ENCODE assay signal across 8 cellular contexts in the genomic region with DNA sequence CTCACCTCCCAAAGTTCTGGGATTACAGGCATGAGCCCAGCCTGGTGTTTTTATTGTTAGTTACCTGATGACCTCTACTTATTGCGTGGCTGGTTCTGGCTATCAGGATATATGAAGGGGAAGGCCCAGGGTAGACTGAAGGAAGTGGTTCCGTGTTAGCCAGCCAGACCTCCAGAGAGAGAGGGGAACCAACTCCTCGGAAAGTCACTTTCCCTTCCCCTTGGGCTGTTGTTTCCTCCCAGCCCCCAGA. TPM values are rescaled to one million over a fixed set of nuclear protein-coding genes. Genes with fewer than 3 reads are reported as not detected.
DNase-seq lines count a peak whose midpoint lies in the region; ATAC-seq, FAIRE-seq and TF ChIP-seq lines count a peak whose summit lies in the region.
"Had no signal": no experiment of that assay in that cellular context is flagged by ENCODE, and none has a peak within 500 bp of the region (broad histone marks: within the 10 kb centered on the region; RNA-seq: fewer than 3 reads in every experiment).

No MANE protein-coding gene starts in this region.

- peak overlapping the region in 14 of 21 experiments; percentile 6 to 99 (median 92) for H3K27ac ChIP-seq in skin epidermis

- no peak for FAIRE-seq in H54 (lab: Jason Lieb, UNC)

- no peak for TF ChIP-seq POLR2A in H54 (IDR thresholded peaks at IDR 0.05; ENCODE audit: low read depth, low read length)

- peak overlapping the region; percentile 93 for H3K27ac Mint-ChIP-seq in activated naive CD8-positive, alpha-beta T cell treated with anti-CD3 and anti-CD28 coated beads, Interleukin-2, amount 10 ng/mL, durations not matched to agents 7 days and 5 days

- POLR2A ChIA-PET in activated naive CD8-positive, alpha-beta T cell treated with anti-CD3 and anti-CD28 coated beads, Interleukin-2, amount 10 ng/mL, durations not matched to agents 7 days and 5 days (lab: Charles Lee): interaction anchor here (0.8 to 8.0 kb wide), 6 partner anchors 10 to 407 kb away, joined by 3 to 92 read pairs (median 6); partner anchors contain the start of gene POU2F1

- peaks cover 48% of the 10 kb centered on the region for H3K4me1 Mint-ChIP-seq in activated naive CD8-positive, alpha-beta T cell treated with anti-CD3 and anti-CD28 coated beads, Interleukin-2, amount 10 ng/mL, durations not matched to agents 7 days and 5 days

- no peaks in the 10 kb centered on the region for H3K27me3 Mint-ChIP-seq in activated naive CD8-positive, alpha-beta T cell treated with anti-CD3 and anti-CD28 coated beads, Interleukin-2, amount 10 ng/mL, durations not matched to agents 7 days and 5 days

- ATAC-seq in GM19438 (IDR thresholded peaks at IDR 0.05; ENCODE audit: low read depth, unreplicated experiment): peak; percentile 15
- ATAC-seq in HG03432 (IDR thresholded peaks at IDR 0.05; ENCODE audit: unreplicated experiment): peak; percentile 17
- peak; percentile 12 for ATAC-seq in activated naive CD8-positive, alpha-beta T cell treated with anti-CD3 and anti-CD28 coated beads, Interleukin-2, amount 10 ng/mL, durations not matched to agents 7 days and 5 days (ENCODE audit: low read depth)

- H3K4me3 ChIP-seq in skin epidermis: no peak overlapping the region

- no peak for DNase-seq in activated naive CD8-positive, alpha-beta T cell treated with anti-CD3 and anti-CD28 coated beads, Interleukin-2, amount 10 ng/mL, durations not matched to agents 7 days and 5 days
- no peak for DNase-seq in stimulated activated CD4-positive, alpha-beta T cell treated with anti-CD3 and anti-CD28 coated beads, Interleukin-2, amount 100 ng/mL, for 24 hours
- DNase-seq in NCI-H1417 treated with DMSO at 0.1 percent for 48 hours (lab: John Stamatoyannopoulos, UW) (no peak), H54 (ENCODE audit: insufficient read length, low spot score) (no peak)
- DNase-seq: NCI-H524 had no signal

- H3K4me3 Mint-ChIP-seq in activated naive CD8-positive, alpha-beta T cell treated with anti-CD3 and anti-CD28 coated beads, Interleukin-2, amount 10 ng/mL, durations not matched to agents 7 days and 5 days: peak overlapping the region; percentile 88

- H3K9me3 Mint-ChIP-seq in activated naive CD8-positive, alpha-beta T cell treated with anti-CD3 and anti-CD28 coated beads, Interleukin-2, amount 10 ng/mL, durations not matched to agents 7 days and 5 days: peaks cover 6% of the 10 kb centered on the region

- H3K36me3 Mint-ChIP-seq in activated naive CD8-positive, alpha-beta T cell treated with anti-CD3 and anti-CD28 coated beads, Interleukin-2, amount 10 ng/mL, durations not matched to agents 7 days and 5 days: peaks cover 30% of the 10 kb centered on the region

RNA-seq across cellular contexts. Expression of gene RCSD1, which starts 2.5 kb away (rescaled TPM):
- 100 to 1,000 TPM; 131 to 133 TPM for total RNA-seq in activated naive CD8-positive, alpha-beta T cell treated with anti-CD3 and anti-CD28 coated beads, Interleukin-2, amount 10 ng/mL, durations not matched to agents 7 days and 5 days
